Comparison of ENCODE assay signal across 22 cellular contexts in genomic region chr12:118127867-118128266, GRCh38.
"Had no signal": no experiment of that assay in that cellular context is flagged by ENCODE, and none has a peak within 500 bp of the region (broad histone marks: within the 10 kb centered on the region; RNA-seq: fewer than 3 reads in every experiment).

No MANE protein-coding gene starts in this region.

- H3K27me3 ChIP-seq: MG63 had no signal

- DNase-seq: IMR-90, Karpas-422, KG1, MG63, NCI-H1092 treated with DMSO at 0.1 percent for 48 hours, NCI-H1436, NCI-H187, NCI-H2029, NCI-H2081 treated with DMSO at 0.1 percent for 48 hours, NCI-H2171, NCI-H226, NCI-H446, NCI-H510A, NCI-H524 treated with DMSO at 0.1 percent for 48 hours, NCI-H69, NCI-H774, PC-3, SHP77, SK-N-SH had no signal

- ATAC-seq: HepG2, Panc1, PC-3 had no signal

- H3K4me3 ChIP-seq: MG63 had no signal

- H3K9me3 ChIP-seq: SK-N-SH had no signal

- H3K27ac ChIP-seq: RWPE1 had no signal

- FAIRE-seq: HepG2 had no signal
